Comparison of ENCODE assay signal across 9 cellular contexts in genomic region chr9:133354766-133355165, GRCh38. TPM values are rescaled to one million over a fixed set of nuclear protein-coding genes. Genes with fewer than 3 reads are reported as not detected.
A peak's percentile ranks its signal among the peaks of the same experiment; 100 is the strongest.
DNase-seq lines count a peak whose midpoint lies in the region; ATAC-seq and TF ChIP-seq lines count a peak whose summit lies in the region.
"Had no signal": no experiment of that assay in that cellular context is flagged by ENCODE, and none has a peak within 500 bp of the region (broad histone marks: within the 10 kb centered on the region; RNA-seq: fewer than 3 reads in every experiment).

No MANE protein-coding gene starts in this region.

- no peaks in the 10 kb centered on the region for H3K9me3 Mint-ChIP-seq in activated naive CD4-positive, alpha-beta T cell treated with anti-CD3 and anti-CD28 coated beads, Interleukin-2, amount 10 ng/mL, durations not matched to agents 7 days and 5 days
- H3K9me3 Mint-ChIP-seq in brain = no peaks in the 10 kb centered on the region
- H3K9me3 Mint-ChIP-seq in stimulated activated effector memory CD8-positive, alpha-beta T cell treated with anti-CD3 and anti-CD28 coated beads, Interleukin-12 subunit alpha, Interleukin-12 subunit beta, amount 100 ng/mL, for 72 hours = no peaks in the 10 kb centered on the region

- no peak for TF ChIP-seq CTCF in brain (conservative IDR thresholded peaks at IDR 0.05)

- H3K27me3 Mint-ChIP-seq in activated naive CD4-positive, alpha-beta T cell treated with anti-CD3 and anti-CD28 coated beads, Interleukin-2, amount 10 ng/mL, durations not matched to agents 7 days and 5 days = no peaks in the 10 kb centered on the region
- H3K27me3 Mint-ChIP-seq in brain = no peaks in the 10 kb centered on the region

- CTCF ChIA-PET in activated naive CD4-positive, alpha-beta T cell treated with anti-CD3 and anti-CD28 coated beads, Interleukin-2, amount 10 ng/mL, durations not matched to agents 7 days and 5 days (lab: Charles Lee) = interaction anchor here (1.1 to 3.3 kb wide), 3 partner anchors 12 to 154 kb away, joined by 3 to 32 read pairs (median 5); no protein-coding TSS in a partner anchor

- peak overlapping the region; percentile 85 for H3K4me3 Mint-ChIP-seq in activated naive CD4-positive, alpha-beta T cell treated with anti-CD3 and anti-CD28 coated beads, Interleukin-2, amount 10 ng/mL, durations not matched to agents 7 days and 5 days
- H3K4me3 Mint-ChIP-seq in brain = peak overlapping the region; percentile 90 to 94 (median 91)
- peak overlapping the region; percentile 81 for H3K4me3 Mint-ChIP-seq in stimulated activated effector memory CD8-positive, alpha-beta T cell treated with anti-CD3 and anti-CD28 coated beads, Interleukin-12 subunit alpha, Interleukin-12 subunit beta, amount 100 ng/mL, for 72 hours

- H3K4me1 Mint-ChIP-seq in activated naive CD4-positive, alpha-beta T cell treated with anti-CD3 and anti-CD28 coated beads, Interleukin-2, amount 10 ng/mL, durations not matched to agents 7 days and 5 days = peaks cover 41% of the 10 kb centered on the region
- peaks cover 42% of the 10 kb centered on the region for H3K4me1 Mint-ChIP-seq in brain
- H3K4me1 Mint-ChIP-seq in stimulated activated effector memory CD8-positive, alpha-beta T cell treated with anti-CD3 and anti-CD28 coated beads, Interleukin-12 subunit alpha, Interleukin-12 subunit beta, amount 100 ng/mL, for 72 hours = peaks cover 57% of the 10 kb centered on the region

- H3K36me3 Mint-ChIP-seq in activated naive CD4-positive, alpha-beta T cell treated with anti-CD3 and anti-CD28 coated beads, Interleukin-2, amount 10 ng/mL, durations not matched to agents 7 days and 5 days = peaks cover 48% of the 10 kb centered on the region
- H3K36me3 Mint-ChIP-seq in brain = peaks cover 39% of the 10 kb centered on the region
- peaks cover 80% of the 10 kb centered on the region for H3K36me3 Mint-ChIP-seq in stimulated activated effector memory CD8-positive, alpha-beta T cell treated with anti-CD3 and anti-CD28 coated beads, Interleukin-12 subunit alpha, Interleukin-12 subunit beta, amount 100 ng/mL, for 72 hours

- H3K27ac Mint-ChIP-seq in activated naive CD4-positive, alpha-beta T cell treated with anti-CD3 and anti-CD28 coated beads, Interleukin-2, amount 10 ng/mL, durations not matched to agents 7 days and 5 days = peak overlapping the region; percentile 90
- H3K27ac Mint-ChIP-seq in brain = peak overlapping the region in 2 of 5 experiments; percentile 93 to 94
- H3K27ac Mint-ChIP-seq in stimulated activated effector memory CD8-positive, alpha-beta T cell treated with anti-CD3 and anti-CD28 coated beads, Interleukin-12 subunit alpha, Interleukin-12 subunit beta, amount 100 ng/mL, for 72 hours = peak overlapping the region; percentile 89

- no peak for ATAC-seq in stimulated activated effector memory CD8-positive, alpha-beta T cell treated with anti-CD3 and anti-CD28 coated beads, Interleukin-12 subunit alpha, Interleukin-12 subunit beta, amount 100 ng/mL, for 72 hours
- ATAC-seq in HG03175 (IDR thresholded peaks at IDR 0.05; ENCODE audit: unreplicated experiment) (no peak), GM21447 (IDR thresholded peaks at IDR 0.05; ENCODE audit: unreplicated experiment) (no peak)

- DNase-seq in activated naive CD4-positive, alpha-beta T cell treated with anti-CD3 and anti-CD28 coated beads, Interleukin-2, amount 10 ng/mL, durations not matched to agents 7 days and 5 days = no peak
- no peak for DNase-seq in activated naive CD4-positive, alpha-beta T cell (lab: John Stamatoyannopoulos, UW)
- DNase-seq in NOMO-1 treated with dmso at 0.1 percent for 144 hours (lab: John Stamatoyannopoulos, UW; ENCODE audit: unreplicated experiment) (peak; percentile 69), NCI-H2107 treated with DMSO at 0.1 percent for 48 hours (lab: John Stamatoyannopoulos, UW; ENCODE audit: unreplicated experiment) (no peak)
- DNase-seq in stimulated activated effector memory CD8-positive, alpha-beta T cell treated with anti-CD3 and anti-CD28 coated beads, Interleukin-12 subunit alpha, Interleukin-12 subunit beta, amount 100 ng/mL, for 72 hours (ENCODE audit: low spot score in 2 of 2) = no peak
- DNase-seq: stimulated activated naive CD4-positive, alpha-beta T cell had no signal

RNA-seq across cellular contexts. Expression of gene SURF1, which starts 1.5 kb away (rescaled TPM):
- 104 TPM for polyA plus RNA-seq in brain (ENCODE audit: insufficient read depth, low read depth, low replicate concordance)

RNA-seq across cellular contexts. Expression of gene SURF2, which starts 1.6 kb away (rescaled TPM):
- polyA plus RNA-seq in brain (ENCODE audit: insufficient read depth, low read depth, low replicate concordance) = 75.0 TPM

RNA-seq across cellular contexts. Expression of gene RPL7A, which starts 6.7 kb away (rescaled TPM):
- polyA plus RNA-seq in brain (ENCODE audit: insufficient read depth, low read depth, low replicate concordance) = 5,503 TPM

RNA-seq across cellular contexts. Expression of gene MED22, which starts 6.8 kb away (rescaled TPM):
- 37.7 TPM for polyA plus RNA-seq in brain (ENCODE audit: insufficient read depth, low read depth, low replicate concordance)

RNA-seq across cellular contexts. Expression of gene SURF6, which starts 18.8 kb away (rescaled TPM):
- polyA plus RNA-seq in brain (ENCODE audit: insufficient read depth, low read depth, low replicate concordance) = 24.4 TPM
